In the genomic region with DNA sequence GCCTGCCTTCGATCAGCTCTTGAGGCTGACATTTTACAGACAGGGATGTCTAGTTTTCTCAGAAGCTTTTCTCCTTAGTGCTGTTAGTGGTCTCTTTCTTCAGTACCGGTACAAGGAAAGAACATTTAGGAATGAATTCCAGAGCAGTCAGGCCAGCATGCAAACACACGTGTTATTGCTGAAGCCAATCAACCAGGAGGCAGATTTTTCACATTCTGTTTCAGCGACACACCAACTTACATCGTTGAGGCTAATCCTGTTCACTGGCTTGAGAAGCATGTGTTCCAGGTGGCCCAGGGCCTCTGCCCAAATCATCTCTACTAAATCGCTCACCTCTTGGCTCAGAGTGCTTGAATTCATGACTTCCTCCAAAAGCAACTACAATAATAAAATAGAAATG, we compare ENCODE assay signal across 21 cellular contexts.
"Had no signal": no experiment of that assay in that cellular context is flagged by ENCODE, and none has a peak within 500 bp of the region (broad histone marks: within the 10 kb centered on the region; RNA-seq: fewer than 3 reads in every experiment).

No MANE protein-coding gene starts in this region.

- H3K27me3 Mint-ChIP-seq: naive thymus-derived CD4-positive, alpha-beta T cell had no signal

- H3K27ac ChIP-seq: coronary artery, heart right ventricle, neutrophil, right atrium auricular region, suprapubic skin, thyroid gland, upper lobe of left lung, uterus had no signal

- H3K4me1 Mint-ChIP-seq: naive thymus-derived CD4-positive, alpha-beta T cell had no signal

- FAIRE-seq: frontal cortex, kidney had no signal

- H3K9me3 Mint-ChIP-seq: naive thymus-derived CD4-positive, alpha-beta T cell had no signal

- H3K27me3 ChIP-seq: heart right ventricle, neutrophil, right atrium auricular region, suprapubic skin, thyroid gland, upper lobe of left lung, uterus had no signal

- H3K36me3 ChIP-seq: uterus had no signal

- H3K4me3 ChIP-seq: coronary artery, heart right ventricle, lung, right atrium auricular region, smooth muscle cell, suprapubic skin, thyroid gland, upper lobe of left lung, uterus had no signal

- H3K4me1 ChIP-seq: right atrium auricular region, thyroid gland, upper lobe of left lung, uterus had no signal

- DNase-seq: cerebellar nuclear complex; effector CD4-positive, alpha-beta T cell; heart right ventricle; hypothalamus; kidney; left colon; left ventricle myocardium superior; mesendoderm; naive thymus-derived CD4-positive, alpha-beta T cell; stimulated activated CD4-positive, alpha-beta T cell treated with anti-CD3 and anti-CD28 coated beads, Interleukin-2, amount 100 ng/mL, for 48 hours; stimulated activated naive CD8-positive, alpha-beta T cell treated with anti-CD3 and anti-CD28 coated beads, Interleukin-15, Interleukin-2, amounts not matched to agents 100 U/mL and 50 U/mL, for 24 hours; thyroid gland; upper lobe of left lung; uterus had no signal

- H3K4me2 ChIP-seq: smooth muscle cell had no signal

- H3K9me3 ChIP-seq: heart right ventricle, neutrophil, right atrium auricular region, suprapubic skin, thyroid gland, upper lobe of left lung, uterus had no signal

- ATAC-seq: heart right ventricle; left colon; left ventricle myocardium superior; naive thymus-derived CD4-positive, alpha-beta T cell; stimulated activated naive CD8-positive, alpha-beta T cell treated with anti-CD3 and anti-CD28 coated beads, Interleukin-15, Interleukin-2, amounts not matched to agents 100 U/mL and 50 U/mL, for 24 hours had no signal

- H3K4me3 Mint-ChIP-seq: naive thymus-derived CD4-positive, alpha-beta T cell had no signal
